17 cellular contexts compared by ENCODE assay signal in genomic region chr3:183579967-183580720, GRCh38. TPM values are rescaled to one million over a fixed set of nuclear protein-coding genes. Genes with fewer than 3 reads are reported as not detected.
DNase-seq lines count a peak whose midpoint lies in the region; ATAC-seq and TF ChIP-seq lines count a peak whose summit lies in the region.
"Had no signal": no experiment of that assay in that cellular context is flagged by ENCODE, and none has a peak within 500 bp of the region (broad histone marks: within the 10 kb centered on the region; RNA-seq: fewer than 3 reads in every experiment).

No MANE protein-coding gene starts in this region.

- H3K4me1 ChIP-seq in ACC112 (ENCODE audit: control insufficient read depth, insufficient read depth, low read length, unreplicated experiment) (peaks cover 10% of the 10 kb centered on the region), OCI-LY1 (ENCODE audit: insufficient read depth, low read length, severe bottlenecking) (peaks cover 99% of the 10 kb centered on the region)
- H3K4me1 ChIP-seq: SJSA1 had no signal

- H3K27ac ChIP-seq in ACC112 (ENCODE audit: low read depth, low read length) (no peak overlapping the region), OCI-LY1 (ENCODE audit: low read depth, low read length, poor library complexity, severe bottlenecking) (peak overlapping the region; percentile 89)
- H3K27ac ChIP-seq: SJSA1, upper lobe of left lung, WERI-Rb-1 had no signal

- H3K27me3 ChIP-seq in ACC112 (ENCODE audit: insufficient read depth, low read length) (peaks cover 29% of the 10 kb centered on the region), OCI-LY1 (ENCODE audit: insufficient read depth, low read length) (no peaks in the 10 kb centered on the region)
- H3K27me3 ChIP-seq: upper lobe of left lung had no signal

- peak overlapping the region in 7 of 8 donors; percentile 16 to 81 (median 43) for H3K4me3 Mint-ChIP-seq in naive B cell
- H3K4me3 Mint-ChIP-seq: H9 had no signal

- H3K9ac ChIP-seq in OCI-LY1 (ENCODE audit: low read length) = peak overlapping the region; percentile 44

- peaks cover 14 to 28% (median 24%) of the 10 kb centered on the region in 3 donors for H3K4me1 Mint-ChIP-seq in naive B cell

- H3K79me2 ChIP-seq in ACC112 (ENCODE audit: control insufficient read depth, insufficient read depth, low read length, unreplicated experiment) = no peaks in the 10 kb centered on the region
- no peaks in the 10 kb centered on the region for H3K79me2 ChIP-seq in OCI-LY1 (ENCODE audit: insufficient read depth, low read length)

- no peaks in the 10 kb centered on the region for H3K36me3 ChIP-seq in ACC112 (ENCODE audit: insufficient read depth, low read length)
- no peaks in the 10 kb centered on the region for H3K36me3 ChIP-seq in OCI-LY1 (ENCODE audit: insufficient read depth, low read length)
- H3K36me3 ChIP-seq: SJSA1, spleen, upper lobe of left lung, WERI-Rb-1 had no signal

- peak overlapping the region; percentile 63 for H3K4me3 ChIP-seq in ACC112 (ENCODE audit: low read depth, low read length)
- H3K4me3 ChIP-seq in OCI-LY1 (ENCODE audit: low read depth, low read length, poor library complexity, severe bottlenecking) = peak overlapping the region; percentile 19
- peak overlapping the region in 1 of 2 donors; percentile 28 for H3K4me3 ChIP-seq in foreskin fibroblast (ENCODE audit: low read depth in 1 of 2, low read length in 2 of 2)
- H3K4me3 ChIP-seq: SJSA1, upper lobe of left lung had no signal

- peaks cover 10% of the 10 kb centered on the region; the same call in 1 of the 2 replicates for H3F3A ChIP-seq in OCI-LY1 (ENCODE audit: insufficient read depth, low read length)

- no peaks in the 10 kb centered on the region for H3K36me3 Mint-ChIP-seq in naive B cell

- ATAC-seq in naive B cell (ENCODE audit: low read depth in 2 of 2) = peak; percentile 28 to 57
- ATAC-seq: naive thymus-derived CD4-positive, alpha-beta T cell had no signal

- H2AFZ ChIP-seq in ACC112 (ENCODE audit: low read length, unreplicated experiment) = peak overlapping the region; percentile 59
- H2AFZ ChIP-seq in OCI-LY1 (ENCODE audit: low read length) = no peak overlapping the region

- no peaks in the 10 kb centered on the region for H3K9me3 Mint-ChIP-seq in naive B cell
- H3K9me3 Mint-ChIP-seq: H9 had no signal

- TF ChIP-seq CTCF in OCI-LY1 (IDR thresholded peaks at IDR 0.05; ENCODE audit: low read length) (no peak), foreskin fibroblast (IDR thresholded peaks at IDR 0.05; ENCODE audit: low read depth, low read length) (no peak)

- H3K27me3 Mint-ChIP-seq in naive B cell = peaks cover 11 to 29% (median 20%) of the 10 kb centered on the region in 3 donors

- H3K27ac Mint-ChIP-seq in naive B cell = peak overlapping the region in 1 of 6 donors; percentile 75
- H3K27ac Mint-ChIP-seq: H9 had no signal

- H3K9me2 ChIP-seq in OCI-LY1 (ENCODE audit: low read depth, low read length) = no peaks in the 10 kb centered on the region

- no peaks in the 10 kb centered on the region for H3K9me3 ChIP-seq in OCI-LY1 (ENCODE audit: low read length)
- H3K9me3 ChIP-seq: SJSA1, spleen, upper lobe of left lung had no signal

- peak overlapping the region; percentile 59 for H3K4me2 ChIP-seq in OCI-LY1 (ENCODE audit: low read length)

- DNase-seq in foreskin fibroblast (peak; percentile 24 to 45), naive B cell (no peak), T-helper 9 cell (no peak), NCI-H446 (lab: John Stamatoyannopoulos, UW) (no peak), NOMO-1 treated with DMSO at 0.1 percent for 48 hours (lab: John Stamatoyannopoulos, UW; ENCODE audit: unreplicated experiment) (no peak), HUDEP-2 (lab: John Stamatoyannopoulos, UW; ENCODE audit: unreplicated experiment in 76 of 76) (no peak)
- DNase-seq: effector CD4-positive, alpha-beta T cell; H9; naive thymus-derived CD4-positive, alpha-beta T cell; NCI-H1092; NCI-H69; spleen; upper lobe of left lung; WERI-Rb-1 had no signal

- no peaks in the 10 kb centered on the region for H4K20me1 ChIP-seq in OCI-LY1 (ENCODE audit: insufficient read depth, low read length)

RNA-seq across cellular contexts. Expression of gene KLHL6, which starts 24.6 kb away (rescaled TPM):
- 10 to 100 TPM in 5 of 6 donors, 1 to 10 TPM in 1; 5.0 to 22.1 (median 12.7) TPM for polyA plus RNA-seq in naive B cell (ENCODE audit: low read depth in 6 of 6)

RNA-seq across cellular contexts. Expression of gene KLHL24, which starts 55.3 kb away (rescaled TPM):
- polyA plus RNA-seq in naive B cell (ENCODE audit: low read depth in 6 of 6) = 10 to 100 TPM; 46.7 to 84.9 (median 65.3) TPM

Comparison
In these comparisons a context has a peak if more than half of its experiments do, and no peak if none do; other contexts are left out.
1. DNase-seq: peak in foreskin fibroblast (2 of 2); none in naive B cell (single experiment), T-helper 9 cell (single experiment), NCI-H446 (0 of 2), NOMO-1 treated with DMSO at 0.1 percent for 48 hours (single experiment) and HUDEP-2 (0 of 76).